In the genomic region with DNA sequence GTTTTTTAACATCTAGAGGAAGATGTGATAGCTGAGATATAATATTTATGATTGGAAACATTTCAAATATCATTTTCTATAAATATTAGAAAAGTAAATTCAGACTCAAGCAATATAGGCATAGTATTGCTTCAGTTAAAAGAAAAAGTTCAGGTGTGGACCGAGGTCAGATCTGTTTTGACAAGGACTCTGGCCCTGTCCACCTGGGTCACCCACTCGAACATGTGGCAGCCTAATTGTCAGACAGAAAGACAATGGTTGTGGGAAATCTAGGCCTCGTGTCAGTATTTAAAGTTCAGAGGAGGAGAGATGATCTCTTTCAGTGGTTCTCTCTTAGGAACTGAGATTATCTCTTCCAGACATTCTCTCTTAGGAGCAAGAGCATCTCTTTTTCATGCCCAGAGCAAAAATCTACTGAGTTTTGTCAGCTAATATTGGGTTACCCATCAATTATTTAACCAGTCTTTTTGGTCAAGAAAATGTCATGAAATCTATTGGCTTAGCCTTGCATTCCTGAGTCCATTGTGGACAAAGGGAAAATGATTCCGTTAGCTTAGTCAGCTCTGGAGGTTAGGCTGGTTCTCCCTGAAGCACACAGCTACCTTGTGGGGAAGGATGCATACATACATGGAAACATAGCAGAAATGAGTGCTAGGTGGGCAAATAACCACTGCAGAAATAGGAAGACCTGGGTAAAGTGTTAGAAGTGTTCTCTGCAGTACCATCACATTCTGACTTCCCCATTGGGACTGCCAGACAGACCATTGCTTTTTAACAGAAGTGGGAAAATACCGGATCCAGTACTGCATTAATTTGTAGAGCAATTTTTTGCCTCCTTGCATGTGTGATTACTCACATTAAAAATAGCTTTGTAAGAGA, we compare ENCODE assay signal across 13 cellular contexts.
A peak's percentile ranks its signal among the peaks of the same experiment; 100 is the strongest.
DNase-seq lines count a peak whose midpoint lies in the region; ATAC-seq and TF ChIP-seq lines count a peak whose summit lies in the region.
"Had no signal": no experiment of that assay in that cellular context is flagged by ENCODE, and none has a peak within 500 bp of the region (broad histone marks: within the 10 kb centered on the region; RNA-seq: fewer than 3 reads in every experiment).

No MANE protein-coding gene starts in this region.

- DNase-seq in kidney epithelial cell (ENCODE audit: low read depth) (peak; percentile 5), NCI-H187 (lab: John Stamatoyannopoulos, UW) (no peak), cerebellar cortex (ENCODE audit: low spot score) (no peak), NCI-H524 (lab: John Stamatoyannopoulos, UW) (no peak), anterior cingulate cortex (lab: John Stamatoyannopoulos, UW) (no peak)
- DNase-seq: activated CD4-positive, alpha-beta T cell treated with anti-CD3 and anti-CD28 coated beads, Interleukin-2, amount 50 U/mL, for 4 hours; DMS79 had no signal

- peak; percentile 67 for ATAC-seq in GM18907 (IDR thresholded peaks at IDR 0.05; ENCODE audit: unreplicated experiment)
- peak; percentile 40 for ATAC-seq in GM21619 (IDR thresholded peaks at IDR 0.05; ENCODE audit: unreplicated experiment)
- peak; percentile 45 for ATAC-seq in HG03139 (IDR thresholded peaks at IDR 0.05; ENCODE audit: unreplicated experiment)

- TF ChIP-seq CTCF in kidney epithelial cell (IDR thresholded peaks at IDR 0.05; ENCODE audit: insufficient read depth, low read length, poor library complexity, severe bottlenecking): no peak

- no peak overlapping the region for H3K4me3 ChIP-seq in kidney epithelial cell (ENCODE audit: low read depth, low read length)
- H3K4me3 ChIP-seq: ascending aorta, lung, vagina had no signal

- no peaks in the 10 kb centered on the region for H3K36me3 ChIP-seq in kidney epithelial cell (ENCODE audit: control insufficient read depth, insufficient read depth, low read length)
- H3K36me3 ChIP-seq: ascending aorta, vagina had no signal

- no peaks in the 10 kb centered on the region for H3K27me3 ChIP-seq in kidney epithelial cell (ENCODE audit: control insufficient read depth, insufficient read depth, low read length)
- H3K27me3 ChIP-seq: ascending aorta, vagina had no signal
